26 cellular contexts compared by ENCODE assay signal in genomic region chr10:19783721-19784120, GRCh38.
"Had no signal": no experiment of that assay in that cellular context is flagged by ENCODE, and none has a peak within 500 bp of the region (broad histone marks: within the 10 kb centered on the region; RNA-seq: fewer than 3 reads in every experiment).

No MANE protein-coding gene starts in this region.

- H3K79me2 ChIP-seq: hepatocyte had no signal

- H3K27ac Mint-ChIP-seq: dendritic cell treated with granulocyte-macrophage colony-stimulating factor and Interleukin-4, amounts not matched to agents 40 ng/mL and 50 ng/mL, for 4 days; effector memory CD8-positive, alpha-beta T cell; endodermal cell had no signal

- DNase-seq: colonic mucosa; cortex of kidney; effector CD8-positive, alpha-beta T cell; effector memory CD8-positive, alpha-beta T cell; endodermal cell; erythroblast; esophagus squamous epithelium; foreskin fibroblast; foreskin melanocyte; heart left ventricle; hypothalamus; left cardiac atrium; left lung; left ventricle myocardium superior; lower lobe of right lung; mesenchymal stem cell; mucosa of descending colon had no signal

- H3K27me3 ChIP-seq: colonic mucosa, esophagus squamous epithelium, gastroesophageal sphincter, hepatocyte, left lung had no signal

- H3K27me3 Mint-ChIP-seq: dendritic cell treated with granulocyte-macrophage colony-stimulating factor and Interleukin-4, amounts not matched to agents 40 ng/mL and 50 ng/mL, for 4 days; effector memory CD8-positive, alpha-beta T cell had no signal

- H3K4me1 ChIP-seq: colonic mucosa, esophagus squamous epithelium, gastroesophageal sphincter, heart left ventricle, left lung, lower lobe of right lung had no signal

- FAIRE-seq: endometrium, islet of Langerhans, keratinocyte had no signal

- H3K4me2 ChIP-seq: hepatocyte had no signal

- H3K4me3 Mint-ChIP-seq: dendritic cell treated with granulocyte-macrophage colony-stimulating factor and Interleukin-4, amounts not matched to agents 40 ng/mL and 50 ng/mL, for 4 days; effector memory CD8-positive, alpha-beta T cell; endodermal cell; mesothelial cell of epicardium had no signal

- H2AFZ ChIP-seq: hepatocyte had no signal

- H3K9me3 ChIP-seq: colonic mucosa, esophagus squamous epithelium, gastroesophageal sphincter, heart left ventricle, left lung, lower lobe of right lung, mucosa of descending colon had no signal

- H3K9me3 Mint-ChIP-seq: dendritic cell treated with granulocyte-macrophage colony-stimulating factor and Interleukin-4, amounts not matched to agents 40 ng/mL and 50 ng/mL, for 4 days; endodermal cell had no signal

- H3K4me3 ChIP-seq: colonic mucosa, esophagus squamous epithelium, gastroesophageal sphincter, heart left ventricle, hepatocyte, left lung, lower lobe of right lung, mucosa of descending colon had no signal

- H3K36me3 Mint-ChIP-seq: mesothelial cell of epicardium had no signal

- ATAC-seq: effector memory CD8-positive, alpha-beta T cell; esophagus mucosa; gastroesophageal sphincter; heart left ventricle; left cardiac atrium; left lung; left ventricle myocardium superior; lower lobe of right lung; mucosa of descending colon had no signal

- H3K4me1 Mint-ChIP-seq: endodermal cell had no signal

- H3K36me3 ChIP-seq: colonic mucosa, esophagus squamous epithelium, gastroesophageal sphincter, heart left ventricle, left lung, lower lobe of right lung had no signal

- H3K27ac ChIP-seq: colonic mucosa, epithelial cell of prostate, esophagus squamous epithelium, gastroesophageal sphincter, heart left ventricle, hepatocyte, left lung, lower lobe of right lung had no signal
